ENCODE assay signal across 29 cellular contexts in the genomic region with DNA sequence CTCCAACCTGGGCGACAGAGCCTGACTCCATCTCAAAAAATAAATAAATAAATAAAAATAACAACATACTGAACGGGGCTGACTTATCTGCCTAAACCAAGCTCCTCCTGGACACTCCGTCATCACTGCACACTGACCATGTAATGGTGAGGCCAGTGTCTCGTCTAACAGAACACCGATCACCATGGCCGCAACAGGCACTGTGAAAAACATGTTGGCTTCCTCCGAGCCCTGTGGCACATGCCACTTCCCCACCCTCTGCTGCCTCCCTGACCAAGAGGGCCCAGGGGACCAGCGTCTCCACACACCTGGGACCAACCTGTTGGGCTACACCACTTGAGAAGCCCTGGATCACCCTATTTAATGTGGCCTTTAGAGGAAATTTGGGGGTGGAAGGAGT. TPM values are rescaled to one million over a fixed set of nuclear protein-coding genes. Genes with fewer than 3 reads are reported as not detected.
A peak's percentile ranks its signal among the peaks of the same experiment; 100 is the strongest.
DNase-seq lines count a peak whose midpoint lies in the region; ATAC-seq and TF ChIP-seq lines count a peak whose summit lies in the region.
"Had no signal": no experiment of that assay in that cellular context is flagged by ENCODE, and none has a peak within 500 bp of the region (broad histone marks: within the 10 kb centered on the region; RNA-seq: fewer than 3 reads in every experiment).

No MANE protein-coding gene starts in this region.

- peaks cover 63 to 77% of the 10 kb centered on the region in 2 experiments for H3K4me1 ChIP-seq in neutrophil (ENCODE audit: control insufficient read depth in 1 of 2, insufficient read depth in 1 of 2, low read depth in 1 of 2, low read length in 1 of 2)
- H3K4me1 ChIP-seq in uterus, result peaks cover 11 to 12% of the 10 kb centered on the region in 2 donors
- H3K4me1 ChIP-seq in left ventricle myocardium inferior, result peaks cover 32% of the 10 kb centered on the region

- H3K4me3 ChIP-seq in neutrophil (ENCODE audit: low read depth in 1 of 2, low read length in 1 of 2), result peak overlapping the region in 1 of 2 experiments; percentile 2
- no peak overlapping the region for H3K4me3 ChIP-seq in uterus
- H3K4me3 ChIP-seq in left ventricle myocardium inferior, result no peak overlapping the region
- H3K4me3 ChIP-seq: prostate gland had no signal

- H3K36me3 ChIP-seq in neutrophil, result peaks cover 46% of the 10 kb centered on the region
- H3K36me3 ChIP-seq in uterus, result no peaks in the 10 kb centered on the region
- H3K36me3 ChIP-seq in left ventricle myocardium inferior, result peaks cover 7% of the 10 kb centered on the region
- H3K36me3 ChIP-seq: prostate gland had no signal

- H3K27me3 ChIP-seq in neutrophil, result no peaks in the 10 kb centered on the region
- no peaks in the 10 kb centered on the region for H3K27me3 ChIP-seq in uterus
- no peaks in the 10 kb centered on the region for H3K27me3 ChIP-seq in left ventricle myocardium inferior (ENCODE audit: low read depth)

- no peaks in the 10 kb centered on the region for H3K4me1 Mint-ChIP-seq in activated CD8-positive, alpha-beta memory T cell treated with anti-CD3 and anti-CD28 coated beads, Interleukin-2, amount 10 ng/mL, durations not matched to agents 7 days and 5 days
- H3K4me1 Mint-ChIP-seq in endothelial cell (ENCODE audit: unreplicated experiment), result peaks cover 27% of the 10 kb centered on the region
- H3K4me1 Mint-ChIP-seq: activated CD4-positive, alpha-beta T cell treated with anti-CD3 and anti-CD28 coated beads for 36 hours had no signal

- H3K27ac Mint-ChIP-seq in activated CD8-positive, alpha-beta memory T cell treated with anti-CD3 and anti-CD28 coated beads, Interleukin-2, amount 10 ng/mL, durations not matched to agents 7 days and 5 days, result no peak overlapping the region
- H3K27ac Mint-ChIP-seq in endothelial cell (ENCODE audit: unreplicated experiment), result peak overlapping the region; percentile 57
- H3K27ac Mint-ChIP-seq: activated CD4-positive, alpha-beta T cell treated with anti-CD3 and anti-CD28 coated beads for 36 hours; activated CD8-positive, alpha-beta T cell treated with anti-CD3 and anti-CD28 coated beads for 36 hours; activated naive CD8-positive, alpha-beta T cell; CD4-positive, alpha-beta T cell had no signal

- DNase-seq in activated CD8-positive, alpha-beta memory T cell treated with anti-CD3 and anti-CD28 coated beads, Interleukin-2, amount 50 U/mL, for 48 hours, result peak; percentile 20
- no peak for DNase-seq in activated CD8-positive, alpha-beta memory T cell treated with anti-CD3 and anti-CD28 coated beads, Interleukin-2, amount 10 ng/mL, durations not matched to agents 7 days and 5 days
- DNase-seq in endothelial cell (ENCODE audit: low spot score) (no peak), uterus (no peak), left ventricle myocardium inferior (no peak), DMS53 (lab: John Stamatoyannopoulos, UW) (no peak)
- DNase-seq: 8988T; activated CD4-positive, alpha-beta T cell treated with anti-CD3 and anti-CD28 coated beads for 36 hours; activated CD8-positive, alpha-beta T cell treated with anti-CD3 and anti-CD28 coated beads for 36 hours; activated effector memory CD4-positive, alpha-beta T cell treated with anti-CD3 and anti-CD28 coated beads, Interleukin-2, amount 50 U/mL, for 16 hours; anterior cingulate cortex; CD4-positive, alpha-beta T cell; EL; Kasumi-1; left ventricle myocardium superior; naive B cell; NCI-H1436 treated with DMSO at 0.1 percent for 48 hours; NCI-H2081 treated with DMSO at 0.1 percent for 48 hours; NCI-H2227 treated with DMSO at 0.1 percent for 48 hours; NCI-H526 treated with DMSO at 0.1 percent for 48 hours; NK-92 treated with Interleukin-12 subunit alpha and Interleukin-12 subunit beta, amount 100 ng/mL, for 24 hours; nucleus accumbens; SHP77; stimulated activated CD4-positive, alpha-beta T cell treated with anti-CD3 and anti-CD28 coated beads, Interleukin-4, amount 100 ng/mL, for 24 hours had no signal

- H3K27me3 Mint-ChIP-seq in activated CD8-positive, alpha-beta memory T cell treated with anti-CD3 and anti-CD28 coated beads, Interleukin-2, amount 10 ng/mL, durations not matched to agents 7 days and 5 days, result peaks cover 2% of the 10 kb centered on the region
- H3K27me3 Mint-ChIP-seq in endothelial cell (ENCODE audit: unreplicated experiment), result peaks cover 16% of the 10 kb centered on the region
- H3K27me3 Mint-ChIP-seq: activated CD4-positive, alpha-beta T cell treated with anti-CD3 and anti-CD28 coated beads for 36 hours; activated CD8-positive, alpha-beta T cell treated with anti-CD3 and anti-CD28 coated beads for 36 hours; activated naive CD8-positive, alpha-beta T cell; CD4-positive, alpha-beta T cell; naive B cell had no signal

- ATAC-seq in activated CD8-positive, alpha-beta memory T cell treated with anti-CD3 and anti-CD28 coated beads, Interleukin-2, amount 10 ng/mL, durations not matched to agents 7 days and 5 days, result no peak
- ATAC-seq in GM19023 (IDR thresholded peaks at IDR 0.05; ENCODE audit: unreplicated experiment), result no peak
- ATAC-seq: activated CD4-positive, alpha-beta T cell treated with anti-CD3 and anti-CD28 coated beads for 36 hours; activated CD8-positive, alpha-beta T cell treated with anti-CD3 and anti-CD28 coated beads for 36 hours; left ventricle myocardium superior had no signal

- no peaks in the 10 kb centered on the region for H3K9me3 Mint-ChIP-seq in activated CD8-positive, alpha-beta memory T cell treated with anti-CD3 and anti-CD28 coated beads, Interleukin-2, amount 10 ng/mL, durations not matched to agents 7 days and 5 days (ENCODE audit: low read depth)
- H3K9me3 Mint-ChIP-seq in endothelial cell (ENCODE audit: unreplicated experiment), result no peaks in the 10 kb centered on the region
- H3K9me3 Mint-ChIP-seq: activated CD8-positive, alpha-beta T cell treated with anti-CD3 and anti-CD28 coated beads for 36 hours; CD4-positive, alpha-beta T cell; mesothelial cell of epicardium; naive B cell had no signal

- no peaks in the 10 kb centered on the region for H3K36me3 Mint-ChIP-seq in activated CD8-positive, alpha-beta memory T cell treated with anti-CD3 and anti-CD28 coated beads, Interleukin-2, amount 10 ng/mL, durations not matched to agents 7 days and 5 days
- peaks cover 33% of the 10 kb centered on the region for H3K36me3 Mint-ChIP-seq in endothelial cell (ENCODE audit: low read depth, unreplicated experiment)

- H3K27ac ChIP-seq in neutrophil (peak overlapping the region; percentile 91), uterus (peak overlapping the region; percentile 74 to 94), left ventricle myocardium inferior (replicated peaks) (no peak overlapping the region)

- H3K4me3 Mint-ChIP-seq in activated CD8-positive, alpha-beta memory T cell treated with anti-CD3 and anti-CD28 coated beads, Interleukin-2, amount 10 ng/mL, durations not matched to agents 7 days and 5 days, result no peak overlapping the region
- no peak overlapping the region for H3K4me3 Mint-ChIP-seq in endothelial cell (ENCODE audit: unreplicated experiment)
- H3K4me3 Mint-ChIP-seq: activated CD4-positive, alpha-beta T cell treated with anti-CD3 and anti-CD28 coated beads for 36 hours; activated CD8-positive, alpha-beta T cell treated with anti-CD3 and anti-CD28 coated beads for 36 hours; activated naive CD8-positive, alpha-beta T cell; CD4-positive, alpha-beta T cell; mesothelial cell of epicardium; naive B cell had no signal

- H3K9me3 ChIP-seq in neutrophil, result no peaks in the 10 kb centered on the region
- no peaks in the 10 kb centered on the region for H3K9me3 ChIP-seq in uterus
- no peaks in the 10 kb centered on the region for H3K9me3 ChIP-seq in left ventricle myocardium inferior (replicated peaks)
- H3K9me3 ChIP-seq: prostate gland had no signal

- no peak for TF ChIP-seq POLR2A in uterus (IDR thresholded peaks at IDR 0.05)

- intact Hi-C loops in uterus (cut with DNase I; ENCODE audit: low total_unique reads), result no loop called here
- intact Hi-C loops in left ventricle myocardium inferior (cut with micrococcal nuclease), result no loop called here

- CTCF ChIA-PET in activated CD8-positive, alpha-beta memory T cell treated with anti-CD3 and anti-CD28 coated beads, Interleukin-2, amount 10 ng/mL, durations not matched to agents 7 days and 5 days (lab: Charles Lee), result no interaction called here

- TF ChIP-seq CTCF in endothelial cell (IDR thresholded peaks at IDR 0.05; ENCODE audit: unreplicated experiment), result no peak
- no peak for TF ChIP-seq CTCF in neutrophil (IDR thresholded peaks at IDR 0.05)
- TF ChIP-seq CTCF in uterus (IDR thresholded peaks at IDR 0.05), result no peak
- no peak for TF ChIP-seq CTCF in left ventricle myocardium inferior (IDR thresholded peaks at IDR 0.05; ENCODE audit: borderline replicate concordance)

RNA-seq across cellular contexts. Expression of gene ZNF516, which starts 33.9 kb away (rescaled TPM):
- total RNA-seq in activated CD8-positive, alpha-beta memory T cell treated with anti-CD3 and anti-CD28 coated beads, Interleukin-2, amount 10 ng/mL, durations not matched to agents 7 days and 5 days, result 1 to 10 TPM; 1.5 to 2.0 TPM
- total RNA-seq in endothelial cell (ENCODE audit: unreplicated experiment), result 83.2 TPM
- total RNA-seq in uterus, result 100 to 1,000 TPM in 1 of 4 donors, 10 to 100 TPM in 3; 29.4 to 177 (median 65.7) TPM
- total RNA-seq in left ventricle myocardium inferior, result 11.5 TPM
